Comparison of ENCODE assay signal across 11 cellular contexts in the genomic region with DNA sequence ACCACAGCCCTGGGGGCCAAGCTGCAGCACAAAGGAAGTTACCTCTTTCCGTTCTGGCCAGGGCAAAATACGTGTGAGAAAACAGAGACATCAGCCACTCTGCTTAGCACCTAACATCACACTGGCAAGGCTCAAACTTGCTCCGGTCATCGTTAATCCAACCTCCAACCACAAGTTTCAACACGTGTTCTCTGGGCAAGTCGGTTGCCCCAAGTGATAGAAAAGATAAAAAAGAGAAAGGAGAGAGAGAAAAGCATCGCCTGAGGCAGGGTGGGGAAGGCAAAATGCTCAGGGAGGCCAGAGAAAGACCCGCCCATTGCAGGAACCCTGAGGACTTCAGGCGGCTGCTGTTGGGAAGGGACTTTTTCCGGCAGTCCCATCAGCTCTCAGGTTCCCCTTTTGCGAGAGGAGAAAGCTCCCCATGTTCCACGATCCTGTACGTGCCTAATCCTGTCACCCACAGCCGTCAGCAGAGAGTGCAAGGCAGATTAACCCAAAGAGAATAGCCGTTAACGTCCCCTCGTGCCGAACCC. TPM values are rescaled to one million over a fixed set of nuclear protein-coding genes. Genes with fewer than 3 reads are reported as not detected.
DNase-seq lines count a peak whose midpoint lies in the region; ATAC-seq and TF ChIP-seq lines count a peak whose summit lies in the region.
"Had no signal": no experiment of that assay in that cellular context is flagged by ENCODE, and none has a peak within 500 bp of the region (broad histone marks: within the 10 kb centered on the region; RNA-seq: fewer than 3 reads in every experiment).

No MANE protein-coding gene starts in this region.

- CTCF ChIA-PET in activated naive CD4-positive, alpha-beta T cell treated with anti-CD3 and anti-CD28 coated beads for 36 hours (lab: Charles Lee), result interaction anchor here (0.7 kb wide), 1 partner anchor 190 kb away, joined by 3 read pairs; no protein-coding TSS in a partner anchor

- no peaks in the 10 kb centered on the region for H3K36me3 ChIP-seq in colonic mucosa
- H3K36me3 ChIP-seq: left ventricle myocardium inferior had no signal

- H3K9me3 Mint-ChIP-seq in activated naive CD4-positive, alpha-beta T cell treated with anti-CD3 and anti-CD28 coated beads, Interleukin-2, amount 50 U/mL, for 72 hours, result no peaks in the 10 kb centered on the region
- H3K9me3 Mint-ChIP-seq in activated naive CD4-positive, alpha-beta T cell treated with anti-CD3 and anti-CD28 coated beads for 36 hours, result no peaks in the 10 kb centered on the region
- H3K9me3 Mint-ChIP-seq in type B pancreatic cell, result peaks cover 3% of the 10 kb centered on the region

- TF ChIP-seq POLR2A in NB4 (IDR thresholded peaks at IDR 0.05; ENCODE audit: extremely low read depth, insufficient read length), result no peak

- H3K9me3 ChIP-seq in colonic mucosa, result no peaks in the 10 kb centered on the region
- H3K9me3 ChIP-seq: left ventricle myocardium inferior had no signal

- no peaks in the 10 kb centered on the region for H3K27me3 ChIP-seq in colonic mucosa

- H3K4me1 ChIP-seq in colonic mucosa, result peaks cover 6% of the 10 kb centered on the region

- peaks cover 35% of the 10 kb centered on the region for H3K4me1 Mint-ChIP-seq in activated naive CD4-positive, alpha-beta T cell treated with anti-CD3 and anti-CD28 coated beads for 36 hours (ENCODE audit: low read depth)
- H3K4me1 Mint-ChIP-seq in type B pancreatic cell (ENCODE audit: unreplicated experiment), result peaks cover 28% of the 10 kb centered on the region

- H3K27ac Mint-ChIP-seq in activated naive CD4-positive, alpha-beta T cell treated with anti-CD3 and anti-CD28 coated beads, Interleukin-2, amount 50 U/mL, for 72 hours, result peak overlapping the region; percentile 34 to 58
- H3K27ac Mint-ChIP-seq in activated naive CD4-positive, alpha-beta T cell treated with anti-CD3 and anti-CD28 coated beads for 36 hours, result no peak overlapping the region
- peak overlapping the region; percentile 78 for H3K27ac Mint-ChIP-seq in type B pancreatic cell

- TF ChIP-seq CTCF in NB4 (IDR thresholded peaks at IDR 0.05; ENCODE audit: low read depth, low read length) (no peak), epithelial cell of esophagus (IDR thresholded peaks at IDR 0.05; ENCODE audit: insufficient read depth, low read depth, low read length, missing control alignments) (no peak), type B pancreatic cell (conservative IDR thresholded peaks at IDR 0.05) (no peak), colonic mucosa (IDR thresholded peaks at IDR 0.05) (no peak)

- ATAC-seq in activated naive CD4-positive, alpha-beta T cell treated with anti-CD3 and anti-CD28 coated beads, Interleukin-2, amount 50 U/mL, for 72 hours, result no peak
- ATAC-seq in HG02973 (IDR thresholded peaks at IDR 0.05; ENCODE audit: unreplicated experiment) (no peak), HG03159 (IDR thresholded peaks at IDR 0.05; ENCODE audit: unreplicated experiment) (no peak)

- intact Hi-C loops in activated naive CD4-positive, alpha-beta T cell treated with anti-CD3 and anti-CD28 coated beads for 36 hours (cut with micrococcal nuclease), result no loop called here
- intact Hi-C loops in colonic mucosa (cut with DNase I), result no loop called here

- peaks cover 0 to 6% of the 10 kb centered on the region in 2 donors for H3K36me3 Mint-ChIP-seq in activated naive CD4-positive, alpha-beta T cell treated with anti-CD3 and anti-CD28 coated beads, Interleukin-2, amount 50 U/mL, for 72 hours
- peaks cover 4% of the 10 kb centered on the region for H3K36me3 Mint-ChIP-seq in activated naive CD4-positive, alpha-beta T cell treated with anti-CD3 and anti-CD28 coated beads for 36 hours (ENCODE audit: low read depth)
- no peaks in the 10 kb centered on the region for H3K36me3 Mint-ChIP-seq in type B pancreatic cell

- H3K27me3 Mint-ChIP-seq in activated naive CD4-positive, alpha-beta T cell treated with anti-CD3 and anti-CD28 coated beads for 36 hours (ENCODE audit: low read depth), result no peaks in the 10 kb centered on the region
- peaks cover 3% of the 10 kb centered on the region for H3K27me3 Mint-ChIP-seq in type B pancreatic cell

- H3K27ac ChIP-seq in colonic mucosa, result no peak overlapping the region
- H3K27ac ChIP-seq: left ventricle myocardium inferior had no signal

- no peak overlapping the region for H3K4me3 Mint-ChIP-seq in activated naive CD4-positive, alpha-beta T cell treated with anti-CD3 and anti-CD28 coated beads for 36 hours
- peak overlapping the region; percentile 64 for H3K4me3 Mint-ChIP-seq in type B pancreatic cell

- H3K9ac ChIP-seq in colonic mucosa (ENCODE audit: low read depth in 2 of 2, low read length in 2 of 2), result peak overlapping the region in 1 of 2 donors; percentile 69

- no peak for DNase-seq in activated naive CD4-positive, alpha-beta T cell treated with anti-CD3 and anti-CD28 coated beads, Interleukin-2, amount 50 U/mL, for 72 hours (ENCODE audit: low spot score in 2 of 2)
- no peak for DNase-seq in activated naive CD4-positive, alpha-beta T cell treated with anti-CD3 and anti-CD28 coated beads for 36 hours
- DNase-seq in NB4 (ENCODE audit: low read depth) (peak; percentile 92), epithelial cell of esophagus (ENCODE audit: low read depth) (peak; percentile 82), type B pancreatic cell (ENCODE audit: extremely low spot score, unreplicated experiment) (no peak), colonic mucosa (no peak)
- DNase-seq: C1 segment of cervical spinal cord, left ventricle myocardium inferior had no signal

- H3K4me3 ChIP-seq in NB4 (ENCODE audit: low read depth, low read length), result peak overlapping the region; percentile 21
- H3K4me3 ChIP-seq in epithelial cell of esophagus (ENCODE audit: low read length), result no peak overlapping the region
- H3K4me3 ChIP-seq in colonic mucosa, result no peak overlapping the region
- H3K4me3 ChIP-seq: left ventricle myocardium inferior had no signal

RNA-seq across cellular contexts. Expression of a gene that starts 18.5 kb away (rescaled TPM):
- 10 to 100 TPM in 1 of 2 donors, 1 to 10 TPM in 1; 6.6 to 13.6 TPM for total RNA-seq in activated naive CD4-positive, alpha-beta T cell treated with anti-CD3 and anti-CD28 coated beads, Interleukin-2, amount 50 U/mL, for 72 hours
- 1 to 10 TPM; 4.1 to 5.2 TPM for total RNA-seq in activated naive CD4-positive, alpha-beta T cell treated with anti-CD3 and anti-CD28 coated beads for 36 hours
- 95.0 and 185 TPM in 2 replicates for total RNA-seq in type B pancreatic cell (ENCODE audit: low replicate concordance)
- 1 to 10 TPM; 1.6 to 2.0 TPM for total RNA-seq in colonic mucosa

RNA-seq across cellular contexts. Expression of a gene that starts 30.1 kb away (rescaled TPM):
- total RNA-seq in activated naive CD4-positive, alpha-beta T cell treated with anti-CD3 and anti-CD28 coated beads, Interleukin-2, amount 50 U/mL, for 72 hours, result 100 to 1,000 TPM in 1 of 2 donors, 10 to 100 TPM in 1; 51.8 to 139 TPM
- total RNA-seq in activated naive CD4-positive, alpha-beta T cell treated with anti-CD3 and anti-CD28 coated beads for 36 hours, result 10 to 100 TPM; 54.5 to 56.6 TPM
- total RNA-seq in type B pancreatic cell (ENCODE audit: low replicate concordance) (175 and 354 TPM in 2 replicates), colonic mucosa (100 to 1,000 TPM; 132 to 160 TPM)

RNA-seq across cellular contexts. Expression of a gene that starts 36.9 kb away (rescaled TPM):
- 100 to 1,000 TPM in 1 of 2 donors, 10 to 100 TPM in 1; 91.3 to 436 TPM for total RNA-seq in activated naive CD4-positive, alpha-beta T cell treated with anti-CD3 and anti-CD28 coated beads, Interleukin-2, amount 50 U/mL, for 72 hours
- 100 to 1,000 TPM; 359 to 378 TPM for total RNA-seq in activated naive CD4-positive, alpha-beta T cell treated with anti-CD3 and anti-CD28 coated beads for 36 hours
- 34.1 and 192 TPM in 2 replicates for total RNA-seq in type B pancreatic cell (ENCODE audit: low replicate concordance)
- 100 to 1,000 TPM in 1 of 2 donors, 10 to 100 TPM in 1; 63.3 to 101 TPM for total RNA-seq in colonic mucosa

RNA-seq across cellular contexts. Expression of a gene that starts 43.2 kb away (rescaled TPM):
- total RNA-seq in activated naive CD4-positive, alpha-beta T cell treated with anti-CD3 and anti-CD28 coated beads, Interleukin-2, amount 50 U/mL, for 72 hours, result 100 to 1,000 TPM; 385 to 785 TPM
- total RNA-seq in activated naive CD4-positive, alpha-beta T cell treated with anti-CD3 and anti-CD28 coated beads for 36 hours, result 100 to 1,000 TPM; 760 to 802 TPM
- 109 and 238 TPM in 2 replicates for total RNA-seq in type B pancreatic cell (ENCODE audit: low replicate concordance)
- total RNA-seq in colonic mucosa, result 100 to 1,000 TPM in 1 of 2 donors, 10 to 100 TPM in 1; 74.1 to 115 TPM

RNA-seq across cellular contexts. Expression of a gene that starts 43.2 kb away (rescaled TPM):
- under 1 TPM in 1 of 2 donors, not detected in 1; 0.12 TPM for total RNA-seq in activated naive CD4-positive, alpha-beta T cell treated with anti-CD3 and anti-CD28 coated beads, Interleukin-2, amount 50 U/mL, for 72 hours
- total RNA-seq in activated naive CD4-positive, alpha-beta T cell treated with anti-CD3 and anti-CD28 coated beads for 36 hours, result not detected
- total RNA-seq in type B pancreatic cell (ENCODE audit: low replicate concordance) (51.6 and 156 TPM in 2 replicates), colonic mucosa (100 to 1,000 TPM; 167 to 247 TPM)
- total RNA-seq: SK-MEL-5 had no signal

Comparison
In these comparisons a context has a peak if more than half of its experiments do, and no peak if none do; other contexts are left out.
1. DNase-seq: peak in NB4 (single experiment) and epithelial cell of esophagus (single experiment); none in activated naive CD4-positive, alpha-beta T cell treated with anti-CD3 and anti-CD28 coated beads, Interleukin-2, amount 50 U/mL, for 72 hours (0 of 2), activated naive CD4-positive, alpha-beta T cell treated with anti-CD3 and anti-CD28 coated beads for 36 hours (single experiment), type B pancreatic cell (single experiment) and colonic mucosa (single experiment).